In genomic region chr13:83819611-83820010, GRCh38 we compare ENCODE assay signal across 16 cellular contexts.
"Had no signal": no experiment of that assay in that cellular context is flagged by ENCODE, and none has a peak within 500 bp of the region (broad histone marks: within the 10 kb centered on the region; RNA-seq: fewer than 3 reads in every experiment).

No MANE protein-coding gene starts in this region.

- H3K36me3 ChIP-seq: heart right ventricle, left lung, sigmoid colon had no signal

- H3K27me3 ChIP-seq: foreskin keratinocyte, heart right ventricle, left lung, sigmoid colon had no signal

- H3K27ac ChIP-seq: foreskin keratinocyte, heart right ventricle, left lung, psoas muscle, sigmoid colon, VCaP had no signal

- DNase-seq: activated CD8-positive, alpha-beta memory T cell treated with anti-CD3 and anti-CD28 coated beads, Interleukin-2, amount 50 U/mL, for 48 hours; activated CD8-positive, alpha-beta T cell treated with anti-CD3 and anti-CD28 coated beads, Interleukin-2, amount 10 ng/mL, durations not matched to agents 7 days and 5 days; activated naive CD8-positive, alpha-beta T cell treated with anti-CD3 and anti-CD28 coated beads, Interleukin-2, amount 10 ng/mL, durations not matched to agents 7 days and 5 days; aorta; central memory CD4-positive, alpha-beta T cell; foreskin keratinocyte; heart right ventricle; left lung; occipital lobe; psoas muscle; sigmoid colon; stimulated activated CD4-positive, alpha-beta T cell treated with anti-CD3 and anti-CD28 coated beads, Interleukin-2, amount 100 ng/mL, for 48 hours; stimulated activated naive CD4-positive, alpha-beta T cell treated with Interleukin-2 at 50 U/mL for 16 hours had no signal

- H3K4me3 ChIP-seq: heart right ventricle, left lung, psoas muscle, sigmoid colon had no signal

- H3K9me3 ChIP-seq: psoas muscle, sigmoid colon had no signal

- ATAC-seq: activated CD8-positive, alpha-beta T cell treated with anti-CD3 and anti-CD28 coated beads, Interleukin-2, amount 10 ng/mL, durations not matched to agents 7 days and 5 days; foreskin keratinocyte; heart right ventricle; left lung; natural killer cell treated with Interleukin-12 subunit alpha and Interleukin-12 subunit beta and Interleukin-15 and Interleukin-18, amount 100 ng/mL, for 72 hours; psoas muscle had no signal

- FAIRE-seq: keratinocyte had no signal

- H3K4me1 ChIP-seq: foreskin keratinocyte, heart right ventricle, left lung, psoas muscle had no signal
